ENCODE assay signal across 8 cellular contexts in the genomic region with DNA sequence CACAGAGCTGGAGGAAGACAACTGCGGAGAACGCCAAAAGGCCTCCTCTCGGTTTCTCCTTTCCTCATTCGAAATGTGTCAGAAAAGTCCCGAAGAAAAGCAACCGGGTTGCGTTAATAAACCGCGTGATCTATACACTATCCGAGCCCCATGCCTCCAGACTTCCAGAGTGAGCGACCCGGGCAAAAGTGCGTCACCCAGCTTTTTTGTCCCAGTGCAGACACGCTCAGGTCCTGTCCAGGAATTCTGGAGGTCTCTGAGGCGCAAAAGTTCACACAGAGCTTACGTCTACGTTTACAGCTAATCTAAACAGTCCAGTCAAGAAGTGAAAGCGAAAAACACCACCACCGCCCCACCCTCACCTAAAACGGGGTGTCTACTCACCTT. TPM values are rescaled to one million over a fixed set of nuclear protein-coding genes. Genes with fewer than 3 reads are reported as not detected.
DNase-seq lines count a peak whose midpoint lies in the region; ATAC-seq and TF ChIP-seq lines count a peak whose summit lies in the region.

No MANE protein-coding gene starts in this region.

- H3K4me1 Mint-ChIP-seq in activated CD4-positive, alpha-beta memory T cell treated with anti-CD3 and anti-CD28 coated beads, Interleukin-2, amount 10 ng/mL, durations not matched to agents 7 days and 5 days: peaks cover 47% of the 10 kb centered on the region

- H3K27me3 ChIP-seq in foreskin keratinocyte (no peaks in the 10 kb centered on the region), osteoblast (ENCODE audit: insufficient read depth, low read length) (no peaks in the 10 kb centered on the region)

- peak; percentile 66 for DNase-seq in ELR (ENCODE audit: low read depth)
- no peak for DNase-seq in activated CD4-positive, alpha-beta memory T cell treated with anti-CD3 and anti-CD28 coated beads, Interleukin-2, amount 10 ng/mL, durations not matched to agents 7 days and 5 days
- no peak for DNase-seq in foreskin keratinocyte
- DNase-seq in osteoblast (ENCODE audit: insufficient read length, low spot score, missing footprints): no peak
- DNase-seq in GM03348 (ENCODE audit: low spot score): no peak
- DNase-seq in A172 (ENCODE audit: low spot score): no peak

- CTCF ChIA-PET in activated CD4-positive, alpha-beta memory T cell treated with anti-CD3 and anti-CD28 coated beads, Interleukin-2, amount 10 ng/mL, durations not matched to agents 7 days and 5 days (lab: Charles Lee): interaction anchor here (0.7 to 1.7 kb wide), 6 partner anchors 21 to 1005 kb away, joined by 3 to 10 read pairs (median 5); partner anchors contain the start of gene PDS5B

- ATAC-seq in GM19463 (IDR thresholded peaks at IDR 0.05; ENCODE audit: unreplicated experiment) (peak; percentile 75), HG03457 (IDR thresholded peaks at IDR 0.05; ENCODE audit: unreplicated experiment) (peak; percentile 63), foreskin keratinocyte (peak; percentile 71)

- H3K4me3 ChIP-seq in osteoblast (ENCODE audit: insufficient read depth, low read length): peak overlapping the region; percentile 92

- H3K4me3 Mint-ChIP-seq in activated CD4-positive, alpha-beta memory T cell treated with anti-CD3 and anti-CD28 coated beads, Interleukin-2, amount 10 ng/mL, durations not matched to agents 7 days and 5 days: peak overlapping the region; percentile 95

- H4K20me1 ChIP-seq in osteoblast (ENCODE audit: insufficient read depth, low read length): peaks cover 3% of the 10 kb centered on the region

- H2AFZ ChIP-seq in osteoblast (ENCODE audit: low read length): peak overlapping the region; percentile 95

- POLR2A ChIA-PET in activated CD4-positive, alpha-beta memory T cell treated with anti-CD3 and anti-CD28 coated beads, Interleukin-2, amount 10 ng/mL, durations not matched to agents 7 days and 5 days (lab: Charles Lee): interaction anchor here (0.9 to 3.8 kb wide), 13 partner anchors 8 to 1923 kb away, joined by 3 to 37 read pairs (median 5); partner anchors contain the start of genes BRCA2, N4BP2L1, PDS5B and ZAR1L

- H3K27me3 Mint-ChIP-seq in activated CD4-positive, alpha-beta memory T cell treated with anti-CD3 and anti-CD28 coated beads, Interleukin-2, amount 10 ng/mL, durations not matched to agents 7 days and 5 days: peaks cover 2% of the 10 kb centered on the region

- peaks cover 51% of the 10 kb centered on the region for H3K79me2 ChIP-seq in osteoblast (ENCODE audit: insufficient read depth, low read length)

- H3K27ac ChIP-seq in foreskin keratinocyte (peak overlapping the region; percentile 96), osteoblast (ENCODE audit: low read depth, low read length) (peak overlapping the region; percentile 98)

- H3K4me2 ChIP-seq in osteoblast (ENCODE audit: insufficient read depth, low read length): peak overlapping the region; percentile 75

- H3K9me3 Mint-ChIP-seq in activated CD4-positive, alpha-beta memory T cell treated with anti-CD3 and anti-CD28 coated beads, Interleukin-2, amount 10 ng/mL, durations not matched to agents 7 days and 5 days: no peaks in the 10 kb centered on the region

- H3K36me3 Mint-ChIP-seq in activated CD4-positive, alpha-beta memory T cell treated with anti-CD3 and anti-CD28 coated beads, Interleukin-2, amount 10 ng/mL, durations not matched to agents 7 days and 5 days (ENCODE audit: low read depth): peaks cover 43% of the 10 kb centered on the region

- peaks cover 17% of the 10 kb centered on the region for H3K36me3 ChIP-seq in osteoblast (ENCODE audit: insufficient read depth, low read length)

- H3K9me3 ChIP-seq in osteoblast (ENCODE audit: low read depth, low read length): no peaks in the 10 kb centered on the region

- H3K4me1 ChIP-seq in foreskin keratinocyte: peaks cover 5% of the 10 kb centered on the region
- H3K4me1 ChIP-seq in osteoblast (ENCODE audit: insufficient read depth, low read length): peaks cover 3% of the 10 kb centered on the region

- no peak for TF ChIP-seq CTCF in foreskin keratinocyte (conservative IDR thresholded peaks at IDR 0.05)
- TF ChIP-seq CTCF in osteoblast (IDR thresholded peaks at IDR 0.05; ENCODE audit: extremely low read depth, low read depth, low read length): no peak

- H3K27ac Mint-ChIP-seq in activated CD4-positive, alpha-beta memory T cell treated with anti-CD3 and anti-CD28 coated beads, Interleukin-2, amount 10 ng/mL, durations not matched to agents 7 days and 5 days: peak overlapping the region; percentile 98

RNA-seq across cellular contexts. Expression of gene N4BP2L2, which starts 0.4 kb away (rescaled TPM):
- 100 to 1,000 TPM; 119 to 126 TPM for total RNA-seq in activated CD4-positive, alpha-beta memory T cell treated with anti-CD3 and anti-CD28 coated beads, Interleukin-2, amount 10 ng/mL, durations not matched to agents 7 days and 5 days
- 48.1 and 55.7 TPM in 2 replicates for total RNA-seq in foreskin keratinocyte
- polyA plus RNA-seq in foreskin keratinocyte: 22.8 and 24.6 TPM in 2 replicates
- 178 and 183 TPM in 2 replicates for total RNA-seq in osteoblast
- 75.5 and 81.2 TPM in 2 replicates for total RNA-seq in A172 (2014; rRNA removed; shearing (Covaris generic))

RNA-seq across cellular contexts. Expression of gene PDS5B, which starts 48.0 kb away (rescaled TPM):
- 10 to 100 TPM; 59.5 to 60.6 TPM for total RNA-seq in activated CD4-positive, alpha-beta memory T cell treated with anti-CD3 and anti-CD28 coated beads, Interleukin-2, amount 10 ng/mL, durations not matched to agents 7 days and 5 days
- total RNA-seq in foreskin keratinocyte (21.7 and 24.8 TPM in 2 replicates), osteoblast (23.2 and 28.9 TPM in 2 replicates)
- polyA plus RNA-seq in foreskin keratinocyte: 2.6 and 3.8 TPM in 2 replicates
- total RNA-seq in A172 (2014; rRNA removed; shearing (Covaris generic)): 11.0 and 18.0 TPM in 2 replicates
